Comparison of ENCODE assay signal across 11 cellular contexts in genomic region chr1:2257245-2257627, GRCh38. TPM values are rescaled to one million over a fixed set of nuclear protein-coding genes. Genes with fewer than 3 reads are reported as not detected.
DNase-seq lines count a peak whose midpoint lies in the region; ATAC-seq and TF ChIP-seq lines count a peak whose summit lies in the region.
"Had no signal": no experiment of that assay in that cellular context is flagged by ENCODE, and none has a peak within 500 bp of the region (broad histone marks: within the 10 kb centered on the region; RNA-seq: fewer than 3 reads in every experiment).

No MANE protein-coding gene starts in this region.

- H3K27ac ChIP-seq in SK-N-MC: peak overlapping the region; percentile 94
- peak overlapping the region in 2 of 4 donors; percentile 76 to 77 for H3K27ac ChIP-seq in gastroesophageal sphincter

- no peak overlapping the region for H3K9ac ChIP-seq in SK-N-MC (ENCODE audit: insufficient read length)

- TF ChIP-seq CTCF in gastroesophageal sphincter (IDR thresholded peaks at IDR 0.05): no peak
- no peak for TF ChIP-seq CTCF in lower leg skin (IDR thresholded peaks at IDR 0.05)

- ATAC-seq in left cardiac atrium (peak; percentile 35 to 45), sciatic nerve (peak; percentile 73), HG02973 (IDR thresholded peaks at IDR 0.05; ENCODE audit: unreplicated experiment) (no peak), gastroesophageal sphincter (no peak)
- ATAC-seq: pancreas had no signal

- DNase-seq in COLO829 (ENCODE audit: low spot score): peak; percentile 62
- no peak for DNase-seq in SK-N-MC (ENCODE audit: low read depth, low spot score)
- DNase-seq in left cardiac atrium: no peak
- no peak for DNase-seq in sciatic nerve (ENCODE audit: low spot score)
- DNase-seq in NCI-H446 treated with DMSO at 0.1 percent for 48 hours (lab: John Stamatoyannopoulos, UW): no peak
- no peak for DNase-seq in lower leg skin (ENCODE audit: low spot score in 2 of 2)
- DNase-seq: NCI-H1694, SHP77 treated with DMSO at 0.1 percent for 48 hours had no signal

- H3K4me1 ChIP-seq in gastroesophageal sphincter: peaks cover 0 to 99% (median 30%) of the 10 kb centered on the region in 3 donors

- H3K9me3 ChIP-seq in SK-N-MC (ENCODE audit: low read depth, low read length) (peaks cover 3% of the 10 kb centered on the region; the same call in 1 of the 2 replicates), gastroesophageal sphincter (peaks cover 0 to 4% (median 0%) of the 10 kb centered on the region in 3 donors)
- H3K9me3 ChIP-seq: pancreas had no signal

- H3K27me3 ChIP-seq in gastroesophageal sphincter: no peaks in the 10 kb centered on the region
- H3K27me3 ChIP-seq: pancreas had no signal

- no peak for TF ChIP-seq POLR2A in gastroesophageal sphincter (IDR thresholded peaks at IDR 0.05)
- no peak for TF ChIP-seq POLR2A in lower leg skin (IDR thresholded peaks at IDR 0.05)

- 57 to 63% methylated on average over 7 to 10 of the region's 20 CpGs for WGBS in gastroesophageal sphincter (ENCODE audit: low coverage in 1 of 2), 2 donors
- WGBS in lower leg skin, 2 donors: 30 to 43% methylated on average over 20 of the region's 20 CpGs

- H3K4me3 ChIP-seq in SK-N-MC (no peak overlapping the region), gastroesophageal sphincter (no peak overlapping the region), lower leg skin (ENCODE audit: low read depth, poor library complexity, severe bottlenecking) (no peak overlapping the region)
- H3K4me3 ChIP-seq: pancreas had no signal

- H3K36me3 ChIP-seq in SK-N-MC (ENCODE audit: insufficient read depth, low read length) (peaks cover 13% of the 10 kb centered on the region; the same call in 1 of the 2 replicates), gastroesophageal sphincter (no peaks in the 10 kb centered on the region)
- H3K36me3 ChIP-seq: pancreas had no signal

- intact Hi-C loops in left cardiac atrium (cut with DNase I) (no loop called here), sciatic nerve (cut with DNase I) (no loop called here), lower leg skin (cut with DNase I; ENCODE audit: low total_unique reads) (no loop called here)

- TF ChIP-seq EP300 in gastroesophageal sphincter (IDR thresholded peaks at IDR 0.05): no peak

RNA-seq across cellular contexts. Expression of gene SKI, which starts 29.1 kb away (rescaled TPM):
- 10 to 100 TPM; 47.1 to 66.9 TPM for total RNA-seq in left cardiac atrium
- 108 TPM for total RNA-seq in sciatic nerve
- 100 to 1,000 TPM in 1 of 4 donors, 10 to 100 TPM in 3; 60.2 to 157 (median 79.0) TPM for total RNA-seq in gastroesophageal sphincter
- total RNA-seq in lower leg skin: 10 to 100 TPM; 67.3 to 80.8 (median 75.4) TPM

Comparison
In these comparisons a context has a peak if more than half of its experiments do, and no peak if none do; other contexts are left out.
1. ATAC-seq: peak in left cardiac atrium (2 of 2) and sciatic nerve (single experiment); none in HG02973 (single experiment) and gastroesophageal sphincter (single experiment).